Comparison of ENCODE assay signal across 22 cellular contexts in genomic region chr1:94621802-94622201, GRCh38.
DNase-seq lines count a peak whose midpoint lies in the region; ATAC-seq and TF ChIP-seq lines count a peak whose summit lies in the region.
"Had no signal": no experiment of that assay in that cellular context is flagged by ENCODE, and none has a peak within 500 bp of the region (broad histone marks: within the 10 kb centered on the region; RNA-seq: fewer than 3 reads in every experiment).

No MANE protein-coding gene starts in this region.

- peaks cover 32% of the 10 kb centered on the region for H3K4me1 ChIP-seq in osteoblast (ENCODE audit: insufficient read depth, low read length)

- no peaks in the 10 kb centered on the region for H3K36me3 ChIP-seq in osteoblast (ENCODE audit: insufficient read depth, low read length)
- H3K36me3 ChIP-seq: sigmoid colon, tibial artery had no signal

- DNase-seq in fibroblast of the aortic adventitia (ENCODE audit: low read depth) (peak; percentile 30), osteoblast (ENCODE audit: insufficient read length, low spot score, missing footprints) (no peak), EL (no peak), G401 (ENCODE audit: low spot score) (no peak)
- no peak for DNase-seq in stimulated activated CD4-positive, alpha-beta T cell treated with anti-CD3 and anti-CD28 coated beads, Interleukin-15, amount 100 ng/mL, for 24 hours
- DNase-seq: activated CD4-positive, alpha-beta T cell treated with anti-CD3 and anti-CD28 coated beads, Interleukin-2, amount 50 U/mL, for 1 hour; activated CD8-positive, alpha-beta memory T cell treated with anti-CD3 and anti-CD28 coated beads, Interleukin-2, amount 10 ng/mL, durations not matched to agents 7 days and 5 days; central memory CD4-positive, alpha-beta T cell; dermis blood vessel endothelial cell; DMS79; H7; midbrain; NCI-H1092; NCI-H748 treated with DMSO at 0.1 percent for 48 hours; sigmoid colon; T-helper 9 cell; tibial artery had no signal

- H3K27ac ChIP-seq in C4-2B: peak overlapping the region; percentile 23; the same call in 1 of the 2 replicates
- peak overlapping the region; percentile 22; the same call in 1 of the 2 replicates for H3K27ac ChIP-seq in VCaP
- H3K27ac ChIP-seq in osteoblast (ENCODE audit: low read depth, low read length): peak overlapping the region; percentile 84
- H3K27ac ChIP-seq: tibial artery had no signal

- H2AFZ ChIP-seq in osteoblast (ENCODE audit: low read length): no peak overlapping the region

- H3K79me2 ChIP-seq in osteoblast (ENCODE audit: insufficient read depth, low read length): no peaks in the 10 kb centered on the region

- no peaks in the 10 kb centered on the region for H3K9me3 ChIP-seq in osteoblast (ENCODE audit: low read depth, low read length)
- H3K9me3 ChIP-seq: sigmoid colon, tibial artery had no signal

- H4K20me1 ChIP-seq in osteoblast (ENCODE audit: insufficient read depth, low read length): no peaks in the 10 kb centered on the region

- no peak for ATAC-seq in HG03175 (IDR thresholded peaks at IDR 0.05; ENCODE audit: unreplicated experiment)
- ATAC-seq: activated CD8-positive, alpha-beta memory T cell treated with anti-CD3 and anti-CD28 coated beads, Interleukin-2, amount 10 ng/mL, durations not matched to agents 7 days and 5 days; left lobe of liver; natural killer cell treated with Interleukin-12 subunit alpha and Interleukin-12 subunit beta and Interleukin-15 and Interleukin-18, amount 100 ng/mL, for 72 hours had no signal

- no peaks in the 10 kb centered on the region for H3K27me3 ChIP-seq in osteoblast (ENCODE audit: insufficient read depth, low read length)
- H3K27me3 ChIP-seq: sigmoid colon, tibial artery had no signal

- no peak overlapping the region for H3K4me2 ChIP-seq in osteoblast (ENCODE audit: insufficient read depth, low read length)

- H3K4me3 ChIP-seq in fibroblast of the aortic adventitia (ENCODE audit: low read depth, low read length) (no peak overlapping the region), osteoblast (ENCODE audit: insufficient read depth, low read length) (no peak overlapping the region)
- H3K4me3 ChIP-seq: sigmoid colon, tibial artery had no signal

- TF ChIP-seq CTCF in C4-2B (conservative IDR thresholded peaks at IDR 0.05): no peak
- TF ChIP-seq CTCF in VCaP (conservative IDR thresholded peaks at IDR 0.05): no peak
- no peak for TF ChIP-seq CTCF in fibroblast of the aortic adventitia (IDR thresholded peaks at IDR 0.05; ENCODE audit: insufficient read depth, low read length)
- TF ChIP-seq CTCF in osteoblast (IDR thresholded peaks at IDR 0.05; ENCODE audit: extremely low read depth, low read depth, low read length): no peak

- in situ Hi-C loops in G401 (cut with HindIII; ENCODE audit: low sequenced_read_pairs): no loop called here

Comparison
In these comparisons a context has a peak if more than half of its experiments do, and no peak if none do; other contexts are left out.
1. H3K27ac ChIP-seq: peak in every context shown above with its lines; median percentile 84 in osteoblast; 23 in C4-2B; 22 in VCaP.